1 cellular context compared by ENCODE assay signal in the genomic region with DNA sequence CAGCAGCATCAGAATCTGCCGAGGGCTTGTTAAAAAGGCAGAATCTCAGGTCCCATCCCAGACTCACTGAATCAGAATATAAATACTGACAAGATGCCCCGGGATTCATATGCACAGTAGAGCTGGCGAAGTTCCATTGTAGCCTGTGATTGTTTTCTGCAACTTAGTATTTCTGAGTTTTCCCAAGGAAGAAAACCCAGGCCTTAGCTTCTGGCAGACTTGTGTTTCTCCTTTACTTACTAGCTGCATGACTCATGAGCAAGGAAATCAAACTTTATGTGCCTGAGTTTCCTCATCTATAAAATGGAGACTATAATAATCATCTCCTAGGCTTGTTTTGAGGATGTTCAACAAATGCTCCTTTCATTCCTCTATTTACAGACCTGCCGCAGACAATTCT.
TF ChIP-seq lines count a peak whose summit lies in the region.

No MANE protein-coding gene starts in this region.

TF ChIP-seq in H1, 55 proteins besides CTCF, POLR2A, EP300 and RAD21 (continued from another document):
- TF ChIP-seq SAP30 (IDR thresholded peaks at IDR 0.05; ENCODE audit: insufficient read depth, insufficient replicate concordance, low read length): no peak
- TF ChIP-seq SP2 (IDR thresholded peaks at IDR 0.05; ENCODE audit: low read length): no peak
- no peak for TF ChIP-seq ASH2L (IDR thresholded peaks at IDR 0.05; ENCODE audit: low read length)
- no peak for TF ChIP-seq YY1 (IDR thresholded peaks at IDR 0.05; ENCODE audit: low read depth, low read length)
- TF ChIP-seq CBX5 (IDR thresholded peaks at IDR 0.05; ENCODE audit: low read depth, low read length): no peak
- TF ChIP-seq, protein P1, sequence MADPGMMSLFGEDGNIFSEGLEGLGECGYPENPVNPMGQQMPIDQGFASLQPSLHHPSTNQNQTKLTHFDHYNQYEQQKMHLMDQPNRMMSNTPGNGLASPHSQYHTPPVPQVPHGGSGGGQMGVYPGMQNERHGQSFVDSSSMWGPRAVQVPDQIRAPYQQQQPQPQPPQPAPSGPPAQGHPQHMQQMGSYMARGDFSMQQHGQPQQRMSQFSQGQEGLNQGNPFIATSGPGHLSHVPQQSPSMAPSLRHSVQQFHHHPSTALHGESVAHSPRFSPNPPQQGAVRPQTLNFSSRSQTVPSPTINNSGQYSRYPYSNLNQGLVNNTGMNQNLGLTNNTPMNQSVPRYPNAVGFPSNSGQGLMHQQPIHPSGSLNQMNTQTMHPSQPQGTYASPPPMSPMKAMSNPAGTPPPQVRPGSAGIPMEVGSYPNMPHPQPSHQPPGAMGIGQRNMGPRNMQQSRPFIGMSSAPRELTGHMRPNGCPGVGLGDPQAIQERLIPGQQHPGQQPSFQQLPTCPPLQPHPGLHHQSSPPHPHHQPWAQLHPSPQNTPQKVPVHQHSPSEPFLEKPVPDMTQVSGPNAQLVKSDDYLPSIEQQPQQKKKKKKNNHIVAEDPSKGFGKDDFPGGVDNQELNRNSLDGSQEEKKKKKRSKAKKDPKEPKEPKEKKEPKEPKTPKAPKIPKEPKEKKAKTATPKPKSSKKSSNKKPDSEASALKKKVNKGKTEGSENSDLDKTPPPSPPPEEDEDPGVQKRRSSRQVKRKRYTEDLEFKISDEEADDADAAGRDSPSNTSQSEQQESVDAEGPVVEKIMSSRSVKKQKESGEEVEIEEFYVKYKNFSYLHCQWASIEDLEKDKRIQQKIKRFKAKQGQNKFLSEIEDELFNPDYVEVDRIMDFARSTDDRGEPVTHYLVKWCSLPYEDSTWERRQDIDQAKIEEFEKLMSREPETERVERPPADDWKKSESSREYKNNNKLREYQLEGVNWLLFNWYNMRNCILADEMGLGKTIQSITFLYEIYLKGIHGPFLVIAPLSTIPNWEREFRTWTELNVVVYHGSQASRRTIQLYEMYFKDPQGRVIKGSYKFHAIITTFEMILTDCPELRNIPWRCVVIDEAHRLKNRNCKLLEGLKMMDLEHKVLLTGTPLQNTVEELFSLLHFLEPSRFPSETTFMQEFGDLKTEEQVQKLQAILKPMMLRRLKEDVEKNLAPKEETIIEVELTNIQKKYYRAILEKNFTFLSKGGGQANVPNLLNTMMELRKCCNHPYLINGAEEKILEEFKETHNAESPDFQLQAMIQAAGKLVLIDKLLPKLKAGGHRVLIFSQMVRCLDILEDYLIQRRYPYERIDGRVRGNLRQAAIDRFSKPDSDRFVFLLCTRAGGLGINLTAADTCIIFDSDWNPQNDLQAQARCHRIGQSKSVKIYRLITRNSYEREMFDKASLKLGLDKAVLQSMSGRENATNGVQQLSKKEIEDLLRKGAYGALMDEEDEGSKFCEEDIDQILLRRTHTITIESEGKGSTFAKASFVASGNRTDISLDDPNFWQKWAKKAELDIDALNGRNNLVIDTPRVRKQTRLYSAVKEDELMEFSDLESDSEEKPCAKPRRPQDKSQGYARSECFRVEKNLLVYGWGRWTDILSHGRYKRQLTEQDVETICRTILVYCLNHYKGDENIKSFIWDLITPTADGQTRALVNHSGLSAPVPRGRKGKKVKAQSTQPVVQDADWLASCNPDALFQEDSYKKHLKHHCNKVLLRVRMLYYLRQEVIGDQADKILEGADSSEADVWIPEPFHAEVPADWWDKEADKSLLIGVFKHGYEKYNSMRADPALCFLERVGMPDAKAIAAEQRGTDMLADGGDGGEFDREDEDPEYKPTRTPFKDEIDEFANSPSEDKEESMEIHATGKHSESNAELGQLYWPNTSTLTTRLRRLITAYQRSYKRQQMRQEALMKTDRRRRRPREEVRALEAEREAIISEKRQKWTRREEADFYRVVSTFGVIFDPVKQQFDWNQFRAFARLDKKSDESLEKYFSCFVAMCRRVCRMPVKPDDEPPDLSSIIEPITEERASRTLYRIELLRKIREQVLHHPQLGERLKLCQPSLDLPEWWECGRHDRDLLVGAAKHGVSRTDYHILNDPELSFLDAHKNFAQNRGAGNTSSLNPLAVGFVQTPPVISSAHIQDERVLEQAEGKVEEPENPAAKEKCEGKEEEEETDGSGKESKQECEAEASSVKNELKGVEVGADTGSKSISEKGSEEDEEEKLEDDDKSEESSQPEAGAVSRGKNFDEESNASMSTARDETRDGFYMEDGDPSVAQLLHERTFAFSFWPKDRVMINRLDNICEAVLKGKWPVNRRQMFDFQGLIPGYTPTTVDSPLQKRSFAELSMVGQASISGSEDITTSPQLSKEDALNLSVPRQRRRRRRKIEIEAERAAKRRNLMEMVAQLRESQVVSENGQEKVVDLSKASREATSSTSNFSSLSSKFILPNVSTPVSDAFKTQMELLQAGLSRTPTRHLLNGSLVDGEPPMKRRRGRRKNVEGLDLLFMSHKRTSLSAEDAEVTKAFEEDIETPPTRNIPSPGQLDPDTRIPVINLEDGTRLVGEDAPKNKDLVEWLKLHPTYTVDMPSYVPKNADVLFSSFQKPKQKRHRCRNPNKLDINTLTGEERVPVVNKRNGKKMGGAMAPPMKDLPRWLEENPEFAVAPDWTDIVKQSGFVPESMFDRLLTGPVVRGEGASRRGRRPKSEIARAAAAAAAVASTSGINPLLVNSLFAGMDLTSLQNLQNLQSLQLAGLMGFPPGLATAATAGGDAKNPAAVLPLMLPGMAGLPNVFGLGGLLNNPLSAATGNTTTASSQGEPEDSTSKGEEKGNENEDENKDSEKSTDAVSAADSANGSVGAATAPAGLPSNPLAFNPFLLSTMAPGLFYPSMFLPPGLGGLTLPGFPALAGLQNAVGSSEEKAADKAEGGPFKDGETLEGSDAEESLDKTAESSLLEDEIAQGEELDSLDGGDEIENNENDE (IDR thresholded peaks at IDR 0.05; ENCODE audit: insufficient replicate concordance, low read length): peak; percentile 29
- no peak for TF ChIP-seq TAF7 (optimal IDR thresholded peaks at IDR 0.05; ENCODE audit: borderline replicate concordance, low read depth, low read length)
- TF ChIP-seq CEBPB (IDR thresholded peaks at IDR 0.05; ENCODE audit: low read depth, low read length): no peak
